In genomic region chr16:11632455-11632921, GRCh38 we compare ENCODE assay signal across 2 cellular contexts.
TF ChIP-seq lines count a peak whose summit lies in the region.

No MANE protein-coding gene starts in this region.

TF ChIP-seq in IMR-90, 13 proteins besides CTCF, POLR2A, EP300 and RAD21:
- TF ChIP-seq RFX5 (IDR thresholded peaks at IDR 0.05; ENCODE audit: low read depth, low read length) (no peak), ELK1 (IDR thresholded peaks at IDR 0.05; ENCODE audit: borderline replicate concordance, low read depth, low read length) (no peak), MAFK (IDR thresholded peaks at IDR 0.05; ENCODE audit: low read depth, low read length) (no peak), NFE2L2 (IDR thresholded peaks at IDR 0.05; ENCODE audit: low read depth, low read length) (peak; percentile 31; the same call in 1 of the 2 replicates), RCOR1 (IDR thresholded peaks at IDR 0.05; ENCODE audit: insufficient replicate concordance, low read length) (peak; percentile 51), CEBPB (IDR thresholded peaks at IDR 0.05; ENCODE audit: low read depth, low read length) (peak; percentile 55; the same call in 1 of the 2 replicates), CHD1 (IDR thresholded peaks at IDR 0.05; ENCODE audit: low read depth, low read length) (no peak), USF2 (IDR thresholded peaks at IDR 0.05; ENCODE audit: low read depth, low read length) (peak; percentile 62), MAZ (IDR thresholded peaks at IDR 0.05; ENCODE audit: borderline replicate concordance, low read depth, low read length) (peak; percentile 92), BHLHE40 (IDR thresholded peaks at IDR 0.05; ENCODE audit: low read depth, low read length) (peak; percentile 99), FOS (IDR thresholded peaks at IDR 0.05; ENCODE audit: low read depth, low read length) (no peak)

TF ChIP-seq in H1, 55 proteins besides CTCF, POLR2A, EP300 and RAD21:
- TF ChIP-seq CHD2 (IDR thresholded peaks at IDR 0.05; ENCODE audit: low read length), result no peak
- TF ChIP-seq TEAD4 (IDR thresholded peaks at IDR 0.05; ENCODE audit: low read depth, low read length), result 0 out of 2 replicates have a peak, but pooled peaks have one; percentile 47
- no peak for TF ChIP-seq E2F6 (IDR thresholded peaks at IDR 0.05)
